ENCODE assay signal across 9 cellular contexts in the genomic region with DNA sequence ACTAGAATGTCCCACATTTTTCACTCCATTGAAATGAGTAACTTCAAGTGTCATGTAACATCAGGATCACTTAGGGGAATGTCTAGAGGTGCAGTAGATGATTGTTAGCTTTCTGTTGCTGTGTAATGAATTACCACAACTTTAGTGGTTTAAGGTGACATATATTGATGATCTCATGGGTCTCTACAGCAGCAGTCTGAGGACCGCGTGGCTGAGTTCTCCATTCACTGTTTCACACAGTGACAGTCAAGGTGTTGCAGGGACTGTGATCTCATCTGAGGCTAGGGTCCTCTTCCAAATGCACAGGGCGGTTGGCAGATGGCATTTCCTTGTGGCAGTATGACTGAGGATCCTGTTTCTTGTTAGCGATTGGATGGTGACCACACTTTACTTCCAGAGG.
A peak's percentile ranks its signal among the peaks of the same experiment; 100 is the strongest.
DNase-seq lines count a peak whose midpoint lies in the region; ATAC-seq, FAIRE-seq and TF ChIP-seq lines count a peak whose summit lies in the region.
"Had no signal": no experiment of that assay in that cellular context is flagged by ENCODE, and none has a peak within 500 bp of the region (broad histone marks: within the 10 kb centered on the region; RNA-seq: fewer than 3 reads in every experiment).

No MANE protein-coding gene starts in this region.

- FAIRE-seq in kidney (lab: Jason Lieb, UNC): no peak
- FAIRE-seq: A204.1 had no signal

- H3K4me3 ChIP-seq in kidney (ENCODE audit: low read length in 2 of 2): no peak overlapping the region

- CTCF ChIA-PET in T-cell (lab: Charles Lee): interaction anchor here (0.6 to 3.5 kb wide), 3 partner anchors 8 to 269 kb away, joined by 5 to 25 read pairs (median 7); no protein-coding TSS in a partner anchor

- DNase-seq in NCI-H2171 treated with DMSO at 0.1 percent for 48 hours (lab: John Stamatoyannopoulos, UW): peak; percentile 46
- DNase-seq in NCI-H2171 (lab: John Stamatoyannopoulos, UW): no peak
- peak in 33 of 34 experiments; percentile 30 to 72 (median 57) for DNase-seq in T-cell
- peak; percentile 61 for DNase-seq in effector CD4-positive, alpha-beta T cell
- DNase-seq in CD14-positive monocyte (ENCODE audit: low spot score): no peak
- no peak for DNase-seq in kidney

- no peaks in the 10 kb centered on the region for H3K9me3 ChIP-seq in kidney (ENCODE audit: control insufficient read depth in 1 of 2, low read length in 2 of 2)

- POLR2A ChIA-PET in T-cell (lab: Charles Lee): interaction anchor here in 1 of 2 donors (0.5 to 2.4 kb wide), 2 partner anchors 50 to 73 kb away, joined by 6 read pairs; no protein-coding TSS in a partner anchor

- TF ChIP-seq CTCF in CD14-positive monocyte (IDR thresholded peaks at IDR 0.05) (no peak), kidney (IDR thresholded peaks at IDR 0.05; ENCODE audit: borderline replicate concordance, extremely low read depth, insufficient read depth) (no peak)

- H3K27ac Mint-ChIP-seq in T-cell: peak overlapping the region in 1 of 2 donors; percentile 97
- H3K27ac Mint-ChIP-seq in stimulated activated naive CD8-positive, alpha-beta T cell treated with anti-CD3 and anti-CD28 coated beads, Interleukin-15, Interleukin-2, amounts not matched to agents 100 ng/mL and 50 ng/mL, for 24 hours: peak overlapping the region; percentile 78
- peak overlapping the region in 1 of 7 donors; percentile 81 for H3K27ac Mint-ChIP-seq in CD14-positive monocyte

- ATAC-seq in T-cell (replicated peaks in 1 of 4) (peak in 3 of 4 experiments; percentile 36 to 68 (median 50)), esophagus mucosa (no peak)

- no peak overlapping the region for H3K9ac ChIP-seq in kidney (ENCODE audit: low read length in 2 of 2)

- peaks cover 0 to 6% of the 10 kb centered on the region in 2 donors for H3K4me1 ChIP-seq in kidney (ENCODE audit: control insufficient read depth in 1 of 2, insufficient read depth in 1 of 2, low read depth in 1 of 2, low read length in 2 of 2)

- no peak overlapping the region for H3K27ac ChIP-seq in kidney (ENCODE audit: low read depth in 2 of 2, low read length in 2 of 2)

- H3K4me3 Mint-ChIP-seq in T-cell: peak overlapping the region; percentile 4 to 11 (median 9)
- no peak overlapping the region for H3K4me3 Mint-ChIP-seq in stimulated activated naive CD8-positive, alpha-beta T cell treated with anti-CD3 and anti-CD28 coated beads, Interleukin-15, Interleukin-2, amounts not matched to agents 100 ng/mL and 50 ng/mL, for 24 hours
- H3K4me3 Mint-ChIP-seq in CD14-positive monocyte: no peak overlapping the region

- no peaks in the 10 kb centered on the region for H3K36me3 ChIP-seq in kidney (ENCODE audit: control insufficient read depth in 1 of 2, insufficient read depth in 2 of 2, low read length in 2 of 2)

- H3K4me1 Mint-ChIP-seq in T-cell (peaks cover 57 to 65% (median 59%) of the 10 kb centered on the region in 3 donors), CD14-positive monocyte (peaks cover 7% of the 10 kb centered on the region)
- peaks cover 57% of the 10 kb centered on the region for H3K4me1 Mint-ChIP-seq in stimulated activated naive CD8-positive, alpha-beta T cell treated with anti-CD3 and anti-CD28 coated beads, Interleukin-15, Interleukin-2, amounts not matched to agents 100 ng/mL and 50 ng/mL, for 24 hours (ENCODE audit: low read depth)

- H3K27me3 Mint-ChIP-seq in T-cell (no peaks in the 10 kb centered on the region), CD14-positive monocyte (ENCODE audit: low read depth in 3 of 3) (no peaks in the 10 kb centered on the region)
- H3K27me3 Mint-ChIP-seq in stimulated activated naive CD8-positive, alpha-beta T cell treated with anti-CD3 and anti-CD28 coated beads, Interleukin-15, Interleukin-2, amounts not matched to agents 100 ng/mL and 50 ng/mL, for 24 hours: no peaks in the 10 kb centered on the region

- H3K9me3 Mint-ChIP-seq in T-cell: peaks cover 0 to 10% (median 4%) of the 10 kb centered on the region in 3 donors
- H3K9me3 Mint-ChIP-seq in stimulated activated naive CD8-positive, alpha-beta T cell treated with anti-CD3 and anti-CD28 coated beads, Interleukin-15, Interleukin-2, amounts not matched to agents 100 ng/mL and 50 ng/mL, for 24 hours: no peaks in the 10 kb centered on the region
- H3K9me3 Mint-ChIP-seq in CD14-positive monocyte: peaks cover 0 to 9% (median 6%) of the 10 kb centered on the region in 7 donors

- H3K36me3 Mint-ChIP-seq in T-cell: peaks cover 19% of the 10 kb centered on the region
- peaks cover 28% of the 10 kb centered on the region for H3K36me3 Mint-ChIP-seq in stimulated activated naive CD8-positive, alpha-beta T cell treated with anti-CD3 and anti-CD28 coated beads, Interleukin-15, Interleukin-2, amounts not matched to agents 100 ng/mL and 50 ng/mL, for 24 hours (ENCODE audit: low read depth)
- peaks cover 0 to 5% of the 10 kb centered on the region in 2 donors for H3K36me3 Mint-ChIP-seq in CD14-positive monocyte

- intact Hi-C loops in CD14-positive monocyte (cut with micrococcal nuclease): no loop called here
- intact Hi-C loops in kidney (cut with DNase I): no loop called here

Comparison
In these comparisons a context has a peak if more than half of its experiments do, and no peak if none do; other contexts are left out.
1. DNase-seq: peak in NCI-H2171 treated with DMSO at 0.1 percent for 48 hours (single experiment), T-cell (33 of 34) and effector CD4-positive, alpha-beta T cell (single experiment); none in NCI-H2171 (single experiment), CD14-positive monocyte (single experiment) and kidney (single experiment).
2. H3K4me3 Mint-ChIP-seq: peak in T-cell (3 of 3); none in stimulated activated naive CD8-positive, alpha-beta T cell treated with anti-CD3 and anti-CD28 coated beads, Interleukin-15, Interleukin-2, amounts not matched to agents 100 ng/mL and 50 ng/mL, for 24 hours (single experiment) and CD14-positive monocyte (0 of 2).